Comparison of ENCODE assay signal across 8 cellular contexts in genomic region chr2:42974697-42975357, GRCh38.
DNase-seq lines count a peak whose midpoint lies in the region; ATAC-seq and TF ChIP-seq lines count a peak whose summit lies in the region.

No MANE protein-coding gene starts in this region.

- peaks cover 5% of the 10 kb centered on the region for H3K4me1 Mint-ChIP-seq in activated T-cell treated with anti-CD3 and anti-CD28 coated beads, Interleukin-2, amount 50 U/mL, for 4 hours (ENCODE audit: low read depth)
- peaks cover 12 to 19% (median 16%) of the 10 kb centered on the region in 7 donors for H3K4me1 Mint-ChIP-seq in naive thymus-derived CD4-positive, alpha-beta T cell
- peaks cover 56% of the 10 kb centered on the region for H3K4me1 Mint-ChIP-seq in stimulated activated memory B cell treated with anti-CD40 and anti-IgM and Interleukin-4, amounts not matched to agents 10 μg/mL and 1 μg/mL and 100 μg/mL, for 72 hours

- peak; percentile 20 for DNase-seq in NCI-H2107 (lab: John Stamatoyannopoulos, UW)
- no peak for DNase-seq in NCI-H2107 treated with DMSO at 0.1 percent for 48 hours (lab: John Stamatoyannopoulos, UW; ENCODE audit: unreplicated experiment)
- peak; percentile 26 for DNase-seq in NCI-H82 treated with DMSO at 0.1 percent for 48 hours (lab: John Stamatoyannopoulos, UW; ENCODE audit: unreplicated experiment)
- DNase-seq in activated T-cell treated with anti-CD3 and anti-CD28 coated beads, Interleukin-2, amount 50 U/mL, for 4 hours, result peak; percentile 54
- peak; percentile 67 to 74 for DNase-seq in fibroblast of lung (ENCODE audit: low read depth in 2 of 2)
- DNase-seq in naive thymus-derived CD4-positive, alpha-beta T cell, result peak; percentile 25 to 64 (median 47)

- H3K27ac Mint-ChIP-seq in naive thymus-derived CD4-positive, alpha-beta T cell, result peak overlapping the region in 3 of 9 donors; percentile 25 to 74 (median 41)
- H3K27ac Mint-ChIP-seq in stimulated activated memory B cell treated with anti-CD40 and anti-IgM and Interleukin-4, amounts not matched to agents 10 μg/mL and 1 μg/mL and 100 μg/mL, for 72 hours, result peak overlapping the region; percentile 22

- H3K36me3 ChIP-seq in fibroblast of lung (ENCODE audit: control insufficient read depth, insufficient read depth, low read length), result no peaks in the 10 kb centered on the region
- H3K36me3 ChIP-seq in naive thymus-derived CD4-positive, alpha-beta T cell (ENCODE audit: control insufficient read depth in 2 of 3, insufficient read depth in 3 of 3, low read length in 3 of 3), result no peaks in the 10 kb centered on the region

- H3K9me3 ChIP-seq in fibroblast of lung (ENCODE audit: control insufficient read depth, insufficient read depth, low read depth, low read length), result no peaks in the 10 kb centered on the region
- no peaks in the 10 kb centered on the region for H3K9me3 ChIP-seq in naive thymus-derived CD4-positive, alpha-beta T cell (ENCODE audit: control insufficient read depth in 2 of 3, low read length in 3 of 3)

- intact Hi-C loops in naive thymus-derived CD4-positive, alpha-beta T cell (cut with micrococcal nuclease), result loop anchor here (1.0 to 5.0 kb wide), 3 partner anchors 152 to 509 kb away; no protein-coding TSS in a partner anchor

- H3K27me3 Mint-ChIP-seq in activated T-cell treated with anti-CD3 and anti-CD28 coated beads, Interleukin-2, amount 50 U/mL, for 4 hours (ENCODE audit: low read depth), result no peaks in the 10 kb centered on the region
- H3K27me3 Mint-ChIP-seq in naive thymus-derived CD4-positive, alpha-beta T cell, result peaks cover 0 to 10% (median 0%) of the 10 kb centered on the region in 5 donors
- H3K27me3 Mint-ChIP-seq in stimulated activated memory B cell treated with anti-CD40 and anti-IgM and Interleukin-4, amounts not matched to agents 10 μg/mL and 1 μg/mL and 100 μg/mL, for 72 hours, result no peaks in the 10 kb centered on the region

- H4K20me1 ChIP-seq in fibroblast of lung (ENCODE audit: control insufficient read depth, extremely low read depth, insufficient read depth, low read length), result no peaks in the 10 kb centered on the region

- H3K27me3 ChIP-seq in fibroblast of lung (ENCODE audit: control insufficient read depth, insufficient read depth, low read length), result no peaks in the 10 kb centered on the region
- no peaks in the 10 kb centered on the region for H3K27me3 ChIP-seq in naive thymus-derived CD4-positive, alpha-beta T cell (ENCODE audit: control insufficient read depth in 2 of 2, insufficient read depth in 2 of 2, low read length in 2 of 2)

- peak; percentile 76 to 91 for TF ChIP-seq CTCF in fibroblast of lung (conservative IDR thresholded peaks at IDR 0.05 in 1 of 2, IDR thresholded peaks at IDR 0.05 in 1 of 2; ENCODE audit: low read depth in 1 of 2, low read length in 2 of 2)

- H3K4me2 ChIP-seq in fibroblast of lung (ENCODE audit: extremely low read depth, insufficient read depth, low read length), result peak overlapping the region; percentile 81

- H3K36me3 Mint-ChIP-seq in activated T-cell treated with anti-CD3 and anti-CD28 coated beads, Interleukin-2, amount 50 U/mL, for 4 hours (ENCODE audit: insufficient read depth), result no peaks in the 10 kb centered on the region
- H3K36me3 Mint-ChIP-seq in naive thymus-derived CD4-positive, alpha-beta T cell, result no peaks in the 10 kb centered on the region
- H3K36me3 Mint-ChIP-seq in stimulated activated memory B cell treated with anti-CD40 and anti-IgM and Interleukin-4, amounts not matched to agents 10 μg/mL and 1 μg/mL and 100 μg/mL, for 72 hours, result no peaks in the 10 kb centered on the region

- CTCF ChIA-PET in naive thymus-derived CD4-positive, alpha-beta T cell (lab: Charles Lee), result interaction anchor here (0.6 to 4.3 kb wide), 16 partner anchors 13 to 566 kb away, joined by 3 to 48 read pairs (median 4); partner anchors contain the start of gene ZFP36L2

- no peak overlapping the region for H3K4me3 Mint-ChIP-seq in activated T-cell treated with anti-CD3 and anti-CD28 coated beads, Interleukin-2, amount 50 U/mL, for 4 hours
- H3K4me3 Mint-ChIP-seq in naive thymus-derived CD4-positive, alpha-beta T cell, result no peak overlapping the region
- no peak overlapping the region for H3K4me3 Mint-ChIP-seq in stimulated activated memory B cell treated with anti-CD40 and anti-IgM and Interleukin-4, amounts not matched to agents 10 μg/mL and 1 μg/mL and 100 μg/mL, for 72 hours

- no peaks in the 10 kb centered on the region for H3K79me2 ChIP-seq in fibroblast of lung (ENCODE audit: control insufficient read depth, insufficient read depth, low read length)

- H3K27ac ChIP-seq in fibroblast of lung (ENCODE audit: insufficient read depth, low read length), result peak overlapping the region; percentile 75
- no peak overlapping the region for H3K27ac ChIP-seq in naive thymus-derived CD4-positive, alpha-beta T cell (ENCODE audit: low read depth, low read length)

- peak overlapping the region in 1 of 4 experiments; percentile 44 for H3K4me3 ChIP-seq in fibroblast of lung (replicated peaks in 1 of 4; ENCODE audit: control extremely low read depth in 1 of 4, insufficient read depth in 1 of 4, low read depth in 3 of 4, low read length in 4 of 4)
- no peak overlapping the region for H3K4me3 ChIP-seq in naive thymus-derived CD4-positive, alpha-beta T cell (ENCODE audit: low read length)

- H3K9ac ChIP-seq in fibroblast of lung (ENCODE audit: insufficient read depth, low read length), result peak overlapping the region; percentile 41

- H3K9me3 Mint-ChIP-seq in activated T-cell treated with anti-CD3 and anti-CD28 coated beads, Interleukin-2, amount 50 U/mL, for 4 hours, result no peaks in the 10 kb centered on the region
- H3K9me3 Mint-ChIP-seq in naive thymus-derived CD4-positive, alpha-beta T cell, result no peaks in the 10 kb centered on the region
- H3K9me3 Mint-ChIP-seq in stimulated activated memory B cell treated with anti-CD40 and anti-IgM and Interleukin-4, amounts not matched to agents 10 μg/mL and 1 μg/mL and 100 μg/mL, for 72 hours, result no peaks in the 10 kb centered on the region

- peak in 1 of 2 donors; percentile 33 for ATAC-seq in activated T-cell treated with anti-CD3 and anti-CD28 coated beads, Interleukin-2, amount 50 U/mL, for 4 hours
- ATAC-seq in naive thymus-derived CD4-positive, alpha-beta T cell, result peak; percentile 70
- peak; percentile 31 for ATAC-seq in stimulated activated memory B cell treated with anti-CD40 and anti-IgM and Interleukin-4, amounts not matched to agents 10 μg/mL and 1 μg/mL and 100 μg/mL, for 72 hours
- ATAC-seq in HG02623 (IDR thresholded peaks at IDR 0.05; ENCODE audit: unreplicated experiment), result no peak

- POLR2A ChIA-PET in naive thymus-derived CD4-positive, alpha-beta T cell (lab: Charles Lee), result interaction anchor here (1.2 to 1.9 kb wide), 6 partner anchors 150 to 252 kb away, joined by 3 to 9 read pairs (median 4); partner anchors contain the start of gene ZFP36L2

- peak overlapping the region; percentile 12 for H2AFZ ChIP-seq in fibroblast of lung (ENCODE audit: low read length)

- peaks cover 22% of the 10 kb centered on the region for H3K4me1 ChIP-seq in fibroblast of lung (ENCODE audit: control insufficient read depth, extremely low read depth, insufficient read depth, low read length)
- peaks cover 0 to 6% of the 10 kb centered on the region in 2 donors for H3K4me1 ChIP-seq in naive thymus-derived CD4-positive, alpha-beta T cell (ENCODE audit: control insufficient read depth in 2 of 2, insufficient read depth in 2 of 2, low read length in 2 of 2)
